ENCODE assay signal across 9 cellular contexts in genomic region chr1:223142269-223142668, GRCh38. TPM values are rescaled to one million over a fixed set of nuclear protein-coding genes. Genes with fewer than 3 reads are reported as not detected.
A peak's percentile ranks its signal among the peaks of the same experiment; 100 is the strongest.
DNase-seq lines count a peak whose midpoint lies in the region; ATAC-seq and TF ChIP-seq lines count a peak whose summit lies in the region.
"Had no signal": no experiment of that assay in that cellular context is flagged by ENCODE, and none has a peak within 500 bp of the region (broad histone marks: within the 10 kb centered on the region; RNA-seq: fewer than 3 reads in every experiment).

No MANE protein-coding gene starts in this region.

- CTCF ChIA-PET in activated CD8-positive, alpha-beta memory T cell treated with anti-CD3 and anti-CD28 coated beads, Interleukin-2, amount 10 ng/mL, durations not matched to agents 7 days and 5 days (lab: Charles Lee), result interaction anchor here (1.1 to 4.1 kb wide), 3 partner anchors 8 to 19 kb away, joined by 4 to 33 read pairs (median 15); no protein-coding TSS in a partner anchor

- no peak for ATAC-seq in activated CD8-positive, alpha-beta memory T cell treated with anti-CD3 and anti-CD28 coated beads, Interleukin-2, amount 10 ng/mL, durations not matched to agents 7 days and 5 days
- ATAC-seq in left lung, result no peak

- no peak overlapping the region for H3K27ac Mint-ChIP-seq in activated CD8-positive, alpha-beta memory T cell treated with anti-CD3 and anti-CD28 coated beads, Interleukin-2, amount 10 ng/mL, durations not matched to agents 7 days and 5 days
- H3K27ac Mint-ChIP-seq in activated T-helper 1 cell treated with anti-CD3 and anti-CD28 coated beads, Interleukin-12 subunit alpha, Interleukin-12 subunit beta, Interleukin-2, Interleukin-4 antibody, amounts not matched to agents 30 ng/mL and 10 ng/mL and 1 ng/mL, durations not matched to agents 14 hours and 24 hours and 36 hours, result no peak overlapping the region

- H3K36me3 ChIP-seq in left lung, result no peaks in the 10 kb centered on the region
- H3K36me3 ChIP-seq in stomach smooth muscle (ENCODE audit: control insufficient read depth in 2 of 2, insufficient read depth in 2 of 2, low read length in 2 of 2), result no peaks in the 10 kb centered on the region

- peaks cover 7% of the 10 kb centered on the region for H3K4me1 Mint-ChIP-seq in activated CD8-positive, alpha-beta memory T cell treated with anti-CD3 and anti-CD28 coated beads, Interleukin-2, amount 10 ng/mL, durations not matched to agents 7 days and 5 days
- H3K4me1 Mint-ChIP-seq in activated T-helper 1 cell treated with anti-CD3 and anti-CD28 coated beads, Interleukin-12 subunit alpha, Interleukin-12 subunit beta, Interleukin-2, Interleukin-4 antibody, amounts not matched to agents 30 ng/mL and 10 ng/mL and 1 ng/mL, durations not matched to agents 14 hours and 24 hours and 36 hours (ENCODE audit: low read depth), result peaks cover 7% of the 10 kb centered on the region

- H3K4me3 ChIP-seq in left lung, result peak overlapping the region; percentile 51 to 67
- peak overlapping the region; percentile 44 to 76 for H3K4me3 ChIP-seq in stomach smooth muscle (ENCODE audit: low read length in 2 of 2)

- no peak for TF ChIP-seq CTCF in left lung (IDR thresholded peaks at IDR 0.05)

- no peaks in the 10 kb centered on the region for H3K36me3 Mint-ChIP-seq in activated CD8-positive, alpha-beta memory T cell treated with anti-CD3 and anti-CD28 coated beads, Interleukin-2, amount 10 ng/mL, durations not matched to agents 7 days and 5 days
- H3K36me3 Mint-ChIP-seq in activated T-helper 1 cell treated with anti-CD3 and anti-CD28 coated beads, Interleukin-12 subunit alpha, Interleukin-12 subunit beta, Interleukin-2, Interleukin-4 antibody, amounts not matched to agents 30 ng/mL and 10 ng/mL and 1 ng/mL, durations not matched to agents 14 hours and 24 hours and 36 hours (ENCODE audit: low read depth), result no peaks in the 10 kb centered on the region

- H3K4me3 Mint-ChIP-seq in activated CD8-positive, alpha-beta memory T cell treated with anti-CD3 and anti-CD28 coated beads, Interleukin-2, amount 10 ng/mL, durations not matched to agents 7 days and 5 days, result peak overlapping the region; percentile 57
- peak overlapping the region; percentile 68 for H3K4me3 Mint-ChIP-seq in activated T-helper 1 cell treated with anti-CD3 and anti-CD28 coated beads, Interleukin-12 subunit alpha, Interleukin-12 subunit beta, Interleukin-2, Interleukin-4 antibody, amounts not matched to agents 30 ng/mL and 10 ng/mL and 1 ng/mL, durations not matched to agents 14 hours and 24 hours and 36 hours

- H3K27me3 Mint-ChIP-seq in activated CD8-positive, alpha-beta memory T cell treated with anti-CD3 and anti-CD28 coated beads, Interleukin-2, amount 10 ng/mL, durations not matched to agents 7 days and 5 days, result peaks cover 22% of the 10 kb centered on the region
- H3K27me3 Mint-ChIP-seq in activated T-helper 1 cell treated with anti-CD3 and anti-CD28 coated beads, Interleukin-12 subunit alpha, Interleukin-12 subunit beta, Interleukin-2, Interleukin-4 antibody, amounts not matched to agents 30 ng/mL and 10 ng/mL and 1 ng/mL, durations not matched to agents 14 hours and 24 hours and 36 hours (ENCODE audit: insufficient read depth), result peaks cover 11% of the 10 kb centered on the region

- H3K9ac ChIP-seq in stomach smooth muscle (ENCODE audit: low read length in 2 of 2), result peak overlapping the region in 1 of 2 donors; percentile 68

- H3K4me1 ChIP-seq in left lung, result peaks cover 25 to 67% of the 10 kb centered on the region in 2 donors
- H3K4me1 ChIP-seq in stomach smooth muscle (ENCODE audit: control insufficient read depth, insufficient read depth, low read length), result peaks cover 22% of the 10 kb centered on the region

- intact Hi-C loops in activated T-helper 1 cell treated with anti-CD3 and anti-CD28 coated beads, Interleukin-12 subunit alpha, Interleukin-12 subunit beta, Interleukin-2, Interleukin-4 antibody, amounts not matched to agents 30 ng/mL and 10 ng/mL and 1 ng/mL, durations not matched to agents 14 hours and 24 hours and 36 hours (cut with micrococcal nuclease), result loop anchor here (5.0 kb wide), 1 partner anchor 525 kb away; the partner anchor contains the start of gene MIA3
- intact Hi-C loops in left lung (cut with DNase I), result no loop called here

- no peak for DNase-seq in activated CD8-positive, alpha-beta memory T cell treated with anti-CD3 and anti-CD28 coated beads, Interleukin-2, amount 10 ng/mL, durations not matched to agents 7 days and 5 days
- no peak for DNase-seq in activated CD8-positive, alpha-beta memory T cell treated with anti-CD3 and anti-CD28 coated beads for 24 hours
- DNase-seq in activated T-helper 1 cell treated with anti-CD3 and anti-CD28 coated beads, Interleukin-12 subunit alpha, Interleukin-12 subunit beta, Interleukin-2, Interleukin-4 antibody, amounts not matched to agents 30 ng/mL and 10 ng/mL and 1 ng/mL, durations not matched to agents 14 hours and 24 hours and 36 hours (ENCODE audit: low spot score), result no peak
- DNase-seq in left lung, result peak in 1 of 2 donors; percentile 77
- DNase-seq in NCI-H2196 (lab: John Stamatoyannopoulos, UW; ENCODE audit: unreplicated experiment), result no peak
- no peak for DNase-seq in HuH-7 (ENCODE audit: low spot score)
- DNase-seq in NCI-H1417 treated with DMSO at 0.1 percent for 48 hours (lab: John Stamatoyannopoulos, UW), result no peak

- peak overlapping the region; percentile 78 to 85 for H3K27ac ChIP-seq in left lung
- peak overlapping the region; percentile 37 for H3K27ac ChIP-seq in stomach smooth muscle (ENCODE audit: low read length)
- H3K27ac ChIP-seq: HL-60 had no signal

- H3K9me3 ChIP-seq in left lung (peaks cover 0 to 3% of the 10 kb centered on the region in 2 donors), stomach smooth muscle (ENCODE audit: control insufficient read depth in 2 of 2, low read length in 2 of 2) (no peaks in the 10 kb centered on the region)

- H3K27me3 ChIP-seq in left lung (no peaks in the 10 kb centered on the region), stomach smooth muscle (ENCODE audit: control insufficient read depth in 1 of 2, insufficient read depth in 2 of 2, low read length in 2 of 2) (no peaks in the 10 kb centered on the region)

- no peaks in the 10 kb centered on the region for H3K9me3 Mint-ChIP-seq in activated CD8-positive, alpha-beta memory T cell treated with anti-CD3 and anti-CD28 coated beads, Interleukin-2, amount 10 ng/mL, durations not matched to agents 7 days and 5 days (ENCODE audit: low read depth)
- peaks cover 8% of the 10 kb centered on the region for H3K9me3 Mint-ChIP-seq in activated T-helper 1 cell treated with anti-CD3 and anti-CD28 coated beads, Interleukin-12 subunit alpha, Interleukin-12 subunit beta, Interleukin-2, Interleukin-4 antibody, amounts not matched to agents 30 ng/mL and 10 ng/mL and 1 ng/mL, durations not matched to agents 14 hours and 24 hours and 36 hours

RNA-seq across cellular contexts. Expression of gene TLR5, which starts 0.8 kb away (rescaled TPM):
- under 1 TPM; 0.09 to 0.80 TPM for total RNA-seq in activated CD8-positive, alpha-beta memory T cell treated with anti-CD3 and anti-CD28 coated beads, Interleukin-2, amount 10 ng/mL, durations not matched to agents 7 days and 5 days
- total RNA-seq in activated T-helper 1 cell treated with anti-CD3 and anti-CD28 coated beads, Interleukin-12 subunit alpha, Interleukin-12 subunit beta, Interleukin-2, Interleukin-4 antibody, amounts not matched to agents 30 ng/mL and 10 ng/mL and 1 ng/mL, durations not matched to agents 14 hours and 24 hours and 36 hours, result not detected in 2 replicates
- 10 to 100 TPM; 14.7 to 27.6 TPM for total RNA-seq in left lung

Comparison
In these comparisons a context has a peak if more than half of its experiments do, and no peak if none do; other contexts are left out.
1. RNA of gene TLR5, which starts 0.8 kb away (total RNA-seq): 14.7 to 27.6 TPM in left lung; 0.09 to 0.80 TPM in activated CD8-positive, alpha-beta memory T cell treated with anti-CD3 and anti-CD28 coated beads, Interleukin-2, amount 10 ng/mL, durations not matched to agents 7 days and 5 days and not detected in activated T-helper 1 cell treated with anti-CD3 and anti-CD28 coated beads, Interleukin-12 subunit alpha, Interleukin-12 subunit beta, Interleukin-2, Interleukin-4 antibody, amounts not matched to agents 30 ng/mL and 10 ng/mL and 1 ng/mL, durations not matched to agents 14 hours and 24 hours and 36 hours; every median in the first group is over 4 times any median in the second.